Comparison of ENCODE assay signal across 29 cellular contexts in genomic region chr5:179901915-179902762, GRCh38. TPM values are rescaled to one million over a fixed set of nuclear protein-coding genes. Genes with fewer than 3 reads are reported as not detected.
DNase-seq lines count a peak whose midpoint lies in the region; ATAC-seq, FAIRE-seq and TF ChIP-seq lines count a peak whose summit lies in the region.
"Had no signal": no experiment of that assay in that cellular context is flagged by ENCODE, and none has a peak within 500 bp of the region (broad histone marks: within the 10 kb centered on the region; RNA-seq: fewer than 3 reads in every experiment).

No MANE protein-coding gene starts in this region.

- peaks cover 15% of the 10 kb centered on the region for H3K4me1 Mint-ChIP-seq in CD8-positive, alpha-beta T cell (ENCODE audit: low read depth)

- no peaks in the 10 kb centered on the region for H3K27me3 Mint-ChIP-seq in CD8-positive, alpha-beta T cell (ENCODE audit: low read depth)
- H3K27me3 Mint-ChIP-seq: activated CD4-positive, alpha-beta memory T cell treated with anti-CD3 and anti-CD28 coated beads, Interleukin-2, amount 10 ng/mL, durations not matched to agents 7 days and 5 days; activated naive CD8-positive, alpha-beta T cell treated with anti-CD3 and anti-CD28 coated beads, Interleukin-2, amount 50 U/mL, for 24 hours; B cell had no signal

- H3K36me3 Mint-ChIP-seq in CD8-positive, alpha-beta T cell = peaks cover 46% of the 10 kb centered on the region

- no peak overlapping the region for H3K27ac ChIP-seq in CD8-positive, alpha-beta T cell (ENCODE audit: low read depth, low read length)
- H3K27ac ChIP-seq in GM12878 (ENCODE audit: control insufficient read depth, insufficient read depth) = no peak overlapping the region
- no peak overlapping the region for H3K27ac ChIP-seq in kidney (ENCODE audit: low read depth in 2 of 2, low read length in 2 of 2)
- peak overlapping the region; percentile 8 to 81 (median 74) for H3K27ac ChIP-seq in gastrocnemius medialis
- H3K27ac ChIP-seq: body of pancreas, heart right ventricle, prostate gland, tibial artery had no signal

- WGBS in GM12878 (ENCODE audit: insufficient coverage, insufficient replicate concordance, low lambda C conversion rate, missing lambda C conversion rate) = 99% methylated on average over 15 of the region's 15 CpGs

- DNase-seq in CD8-positive, alpha-beta T cell = no peak
- no peak for DNase-seq in GM12878 (ENCODE audit: low read depth, low spot score)
- peak; percentile 64 for DNase-seq in kidney
- no peak for DNase-seq in gastrocnemius medialis
- DNase-seq in omental fat pad (ENCODE audit: low spot score) = no peak
- no peak for DNase-seq in activated effector memory CD4-positive, alpha-beta T cell treated with anti-CD3 and anti-CD28 coated beads, Interleukin-2, amount 50 U/mL, for 16 hours
- DNase-seq: activated CD4-positive, alpha-beta memory T cell treated with anti-CD3 and anti-CD28 coated beads, Interleukin-2, amount 10 ng/mL, durations not matched to agents 7 days and 5 days; activated CD4-positive, CD25-positive, alpha-beta regulatory T cell treated with anti-CD3 and anti-CD28 coated beads, Interleukin-2, amount 50 U/mL, for 72 hours; activated naive CD8-positive, alpha-beta T cell treated with anti-CD3 and anti-CD28 coated beads, Interleukin-2, amount 50 U/mL, for 24 hours; body of pancreas; DMS153; effector CD8-positive, alpha-beta T cell; foreskin fibroblast; heart right ventricle; KBM-7; NCI-H1417 treated with DMSO at 0.1 percent for 48 hours; NCI-H2081 treated with DMSO at 0.1 percent for 48 hours; NCI-H226; NCI-H748 treated with DMSO at 0.1 percent for 48 hours; stimulated activated naive CD8-positive, alpha-beta T cell treated with anti-CD3 and anti-CD28 coated beads, Interleukin-15, Interleukin-2, amounts not matched to agents 100 U/mL and 50 U/mL, for 24 hours; T-helper 1 cell; tibial artery had no signal

- H3K9me3 ChIP-seq in CD8-positive, alpha-beta T cell (ENCODE audit: low read length) = no peaks in the 10 kb centered on the region
- no peaks in the 10 kb centered on the region for H3K9me3 ChIP-seq in GM12878 (replicated peaks; ENCODE audit: control insufficient read depth, insufficient read depth, low read length)
- H3K9me3 ChIP-seq in kidney (ENCODE audit: control insufficient read depth in 1 of 2, low read length in 2 of 2) = no peaks in the 10 kb centered on the region
- no peaks in the 10 kb centered on the region for H3K9me3 ChIP-seq in gastrocnemius medialis
- H3K9me3 ChIP-seq: body of pancreas, HAP-1, heart right ventricle, prostate gland, tibial artery had no signal

- TF ChIP-seq EP300 in GM12878 (IDR thresholded peaks at IDR 0.05; ENCODE audit: borderline replicate concordance in 1 of 2, control insufficient read depth in 1 of 2, low read depth in 2 of 2, low read length in 2 of 2) = no peak

- TF ChIP-seq RAD21 in GM12878 (IDR thresholded peaks at IDR 0.05; ENCODE audit: insufficient read depth, low read depth, low read length) = no peak

- SMC1A ChIA-PET in GM12878 (lab: Charles Lee; ENCODE audit: uncharacterized antibody, unreplicated experiment) = no interaction called here

- CTCF ChIA-PET in CD8-positive, alpha-beta T cell (lab: Charles Lee) = interaction anchor here (0.9 to 1.1 kb wide), 2 partner anchors 12 to 100 kb away, joined by 3 to 4 read pairs; no protein-coding TSS in a partner anchor
- CTCF ChIA-PET in GM12878 (lab: Yijun Ruan, JAX) = no interaction called here

- no peaks in the 10 kb centered on the region for H4K20me1 ChIP-seq in GM12878 (ENCODE audit: control insufficient read depth, insufficient read depth)

- TF ChIP-seq POLR2A in GM12878 (IDR thresholded peaks at IDR 0.05; ENCODE audit: low read depth, low read length) = peak; percentile 19; the same call in 1 of the 2 replicates
- no peak for TF ChIP-seq POLR2A in gastrocnemius medialis (IDR thresholded peaks at IDR 0.05)

- BruUV-seq in GM12878 (replicated peaks; lab: Mats Ljungman, UMichigan) = no TSS peak

- H3K4me2 ChIP-seq in GM12878 (ENCODE audit: control insufficient read depth, insufficient read depth) = no peak overlapping the region

- H3K79me2 ChIP-seq in GM12878 (ENCODE audit: control insufficient read depth, insufficient read depth, low read length) = peaks cover 16% of the 10 kb centered on the region

- POLR2A ChIA-PET in CD8-positive, alpha-beta T cell (lab: Charles Lee) = interaction anchor here (1.0 to 1.1 kb wide), 2 partner anchors 14 to 100 kb away, joined by 3 read pairs; no protein-coding TSS in a partner anchor
- POLR2A ChIA-PET in GM12878 (lab: Charles Lee) = no interaction called here

- no peak overlapping the region for H2AFZ ChIP-seq in GM12878 (ENCODE audit: control insufficient read depth, low read depth, low read length)

- H3K4me1 ChIP-seq in CD8-positive, alpha-beta T cell (ENCODE audit: insufficient read depth, low read length) = peaks cover 9% of the 10 kb centered on the region
- peaks cover 8% of the 10 kb centered on the region for H3K4me1 ChIP-seq in GM12878 (ENCODE audit: control insufficient read depth, insufficient read depth, low read length)
- H3K4me1 ChIP-seq in kidney (ENCODE audit: control insufficient read depth in 1 of 2, insufficient read depth in 1 of 2, low read depth in 1 of 2, low read length in 2 of 2) = peaks cover 0 to 3% of the 10 kb centered on the region in 2 donors
- H3K4me1 ChIP-seq in gastrocnemius medialis = peaks cover 24 to 36% of the 10 kb centered on the region in 2 donors

- H3K9ac ChIP-seq in GM12878 (ENCODE audit: control insufficient read depth, insufficient read depth, low read length) = no peak overlapping the region
- no peak overlapping the region for H3K9ac ChIP-seq in kidney (ENCODE audit: low read length in 2 of 2)

- intact Hi-C loops in CD8-positive, alpha-beta T cell (cut with DNase I, micrococcal nuclease) = loop anchor here (10.0 kb wide), 2 partner anchors 167 to 227 kb away; partner anchors contain the start of gene MAML1 (in 1 of the 2)
- intact Hi-C loops in GM12878 (cut with micrococcal nuclease; ENCODE audit: unreplicated experiment) = no loop called here
- intact Hi-C loops in kidney (cut with DNase I) = no loop called here
- intact Hi-C loops in gastrocnemius medialis (cut with DNase I; ENCODE audit: low total_unique reads) = loop anchor here (2.0 kb wide), 1 partner anchor 15 kb away; no protein-coding TSS in a partner anchor

- RAD21 ChIA-PET in GM12878 (lab: Charles Lee; ENCODE audit: unreplicated experiment) = interaction anchor here (0.8 kb wide), 1 partner anchor 100 kb away, joined by 3 read pairs; no protein-coding TSS in a partner anchor

- TF ChIP-seq CTCF in CD8-positive, alpha-beta T cell (IDR thresholded peaks at IDR 0.05) = no peak
- no peak for TF ChIP-seq CTCF in GM12878 (IDR thresholded peaks at IDR 0.05 in 2 of 3, conservative IDR thresholded peaks at IDR 0.05 in 1 of 3; ENCODE audit: control insufficient read depth in 2 of 3, extremely low read depth in 1 of 3, insufficient read depth in 1 of 3, low read depth in 3 of 3, low read length in 3 of 3)
- TF ChIP-seq CTCF in kidney (IDR thresholded peaks at IDR 0.05; ENCODE audit: borderline replicate concordance, extremely low read depth, insufficient read depth) = no peak
- TF ChIP-seq CTCF in gastrocnemius medialis (IDR thresholded peaks at IDR 0.05 in 4 of 5, conservative IDR thresholded peaks at IDR 0.05 in 1 of 5) = no peak
- TF ChIP-seq CTCF in omental fat pad (IDR thresholded peaks at IDR 0.05) = no peak

- FAIRE-seq in GM12878 (lab: Jason Lieb, UNC) = no peak
- no peak for FAIRE-seq in kidney (lab: Jason Lieb, UNC)
- FAIRE-seq: GM19239, RCC 7860 had no signal

- in situ Hi-C loops in GM12878 (cut with MboI) = no loop called here
- in situ Hi-C loops in gastrocnemius medialis (cut with MboI; ENCODE audit: low sequenced_read_pairs in 4 of 4) = loop anchor here in 2 of 4 donors (10.0 to 25.0 kb wide), 2 partner anchors 97 to 185 kb away; partner anchors contain the start of gene MGAT4B (in 1 of the 2)

- no peak overlapping the region for H3K4me3 Mint-ChIP-seq in CD8-positive, alpha-beta T cell
- H3K4me3 Mint-ChIP-seq: activated CD4-positive, alpha-beta memory T cell treated with anti-CD3 and anti-CD28 coated beads, Interleukin-2, amount 10 ng/mL, durations not matched to agents 7 days and 5 days; activated naive CD8-positive, alpha-beta T cell treated with anti-CD3 and anti-CD28 coated beads, Interleukin-2, amount 50 U/mL, for 24 hours; B cell had no signal

- H3K27me3 ChIP-seq in CD8-positive, alpha-beta T cell (ENCODE audit: insufficient read depth, low read length) = no peaks in the 10 kb centered on the region
- H3K27me3 ChIP-seq in GM12878 (replicated peaks in 1 of 2; ENCODE audit: control insufficient read depth in 2 of 2, insufficient read depth in 2 of 2, low read length in 1 of 2) (no peaks in the 10 kb centered on the region), gastrocnemius medialis (no peaks in the 10 kb centered on the region)
- H3K27me3 ChIP-seq: body of pancreas, heart right ventricle, tibial artery had no signal

- peaks cover 6% of the 10 kb centered on the region for H3K36me3 ChIP-seq in CD8-positive, alpha-beta T cell (ENCODE audit: insufficient read depth, low read length)
- peaks cover 8 to 23% of the 10 kb centered on the region in 2 experiments for H3K36me3 ChIP-seq in GM12878 (ENCODE audit: control insufficient read depth in 2 of 2, insufficient read depth in 2 of 2, low read length in 1 of 2)
- H3K36me3 ChIP-seq in kidney (ENCODE audit: control insufficient read depth in 1 of 2, insufficient read depth in 2 of 2, low read length in 2 of 2) = peaks cover 17 to 24% of the 10 kb centered on the region in 2 donors
- H3K36me3 ChIP-seq in gastrocnemius medialis = peaks cover 0 to 34% of the 10 kb centered on the region in 2 donors

- peak overlapping the region; percentile 4 for H3K27ac Mint-ChIP-seq in CD8-positive, alpha-beta T cell
- H3K27ac Mint-ChIP-seq: activated CD4-positive, alpha-beta memory T cell treated with anti-CD3 and anti-CD28 coated beads, Interleukin-2, amount 10 ng/mL, durations not matched to agents 7 days and 5 days; activated naive CD8-positive, alpha-beta T cell treated with anti-CD3 and anti-CD28 coated beads, Interleukin-2, amount 50 U/mL, for 24 hours; B cell had no signal

- H3K4me3 ChIP-seq in CD8-positive, alpha-beta T cell (ENCODE audit: low read depth, low read length) = no peak overlapping the region
- H3K4me3 ChIP-seq in GM12878 = no peak overlapping the region
- no peak overlapping the region for H3K4me3 ChIP-seq in kidney (ENCODE audit: low read length in 2 of 2)
- no peak overlapping the region for H3K4me3 ChIP-seq in gastrocnemius medialis
- H3K4me3 ChIP-seq: body of pancreas, HAP-1, heart right ventricle, prostate gland, tibial artery had no signal

- ATAC-seq in CD8-positive, alpha-beta T cell = no peak
- no peak for ATAC-seq in GM12878
- ATAC-seq in gastrocnemius medialis = peak in 1 of 2 donors; percentile 37
- ATAC-seq in GM18867 (IDR thresholded peaks at IDR 0.05; ENCODE audit: unreplicated experiment) = no peak
- ATAC-seq in HG03135 (IDR thresholded peaks at IDR 0.05; ENCODE audit: unreplicated experiment) = no peak
- no peak for ATAC-seq in omental fat pad (ENCODE audit: low FRiP score)
- ATAC-seq: activated naive CD8-positive, alpha-beta T cell treated with anti-CD3 and anti-CD28 coated beads, Interleukin-2, amount 50 U/mL, for 24 hours; body of pancreas; stimulated activated naive CD8-positive, alpha-beta T cell treated with anti-CD3 and anti-CD28 coated beads, Interleukin-15, Interleukin-2, amounts not matched to agents 100 U/mL and 50 U/mL, for 24 hours had no signal

- H3K9me3 Mint-ChIP-seq in CD8-positive, alpha-beta T cell = no peaks in the 10 kb centered on the region
- H3K9me3 Mint-ChIP-seq: activated CD4-positive, alpha-beta memory T cell treated with anti-CD3 and anti-CD28 coated beads, Interleukin-2, amount 10 ng/mL, durations not matched to agents 7 days and 5 days; activated naive CD8-positive, alpha-beta T cell treated with anti-CD3 and anti-CD28 coated beads, Interleukin-2, amount 50 U/mL, for 24 hours had no signal

RNA-seq across cellular contexts. Expression of gene TBC1D9B, which starts 5.6 kb away (rescaled TPM):
- 10 to 100 TPM; 39.7 to 48.1 TPM for total RNA-seq in CD8-positive, alpha-beta T cell
- 235 and 272 TPM in 2 replicates for total RNA-seq in GM12878 (2013; cell fraction: nucleolus; rRNA removed)
- total RNA-seq in GM12878 (2014; rRNA removed) (18.9 and 26.4 TPM in 2 replicates), GM12878 (2014; rRNA removed; fragmentation: Illumina TruSeq; extraction: Trizol) (31.0 and 33.1 TPM in 2 replicates), GM12878 (2021) (63.7 and 74.2 TPM in 2 replicates), kidney (117 TPM), gastrocnemius medialis (10 to 100 TPM; 56.1 to 65.9 (median 62.7) TPM), omental fat pad (100 to 1,000 TPM in 2 of 4 donors, 10 to 100 TPM in 2; 85.4 to 114 (median 97.0) TPM)
- polyA plus RNA-seq in GM12878 (2011; ENCODE audit: low read depth) = 23.4 TPM
- polyA plus RNA-seq in GM12878 (2011; rRNA removed) (30.6 and 42.7 TPM in 2 replicates), GM12878 (2014; fragmentation: Illumina TruSeq; extraction: Trizol) (25.4 and 34.2 TPM in 2 replicates), GM12878 (2014; fragmentation: Nextera tagmentation; extraction: Ambion mirVana) (1 to 10 TPM; 4.0 to 8.3 TPM), GM12878 (2014; rRNA removed) (61.6 and 63.0 TPM in 2 replicates), GM12878 (2016; fragmentation: Nextera tagmentation; extraction: Ambion mirVana) (10 to 100 TPM; 34.9 to 36.4 TPM), kidney (ENCODE audit: insufficient read depth, low read depth, low replicate concordance) (49.5 TPM)
- 47.0 and 56.2 TPM in 2 replicates for polyA plus RNA-seq in GM12878 (2011; cell fraction: cytosol; rRNA removed)
- 385 and 407 TPM in 2 replicates for polyA plus RNA-seq in GM12878 (2011; cell fraction: nucleus; rRNA removed)
- polyA plus RNA-seq in GM12878 (2012) = 45.9 and 56.5 TPM in 2 replicates
- 43.5 and 76.1 TPM in 2 replicates for polyA minus RNA-seq in GM12878 (2011; rRNA and poly(A)+ RNA removed)
- 27.5 and 28.4 TPM in 2 replicates for polyA minus RNA-seq in GM12878 (2011; cell fraction: cytosol; rRNA and poly(A)+ RNA removed)
- polyA minus RNA-seq in GM12878 (2011; cell fraction: nucleus; rRNA and poly(A)+ RNA removed) = 81.2 and 102 TPM in 2 replicates

RNA-seq across cellular contexts. Expression of gene MRNIP, which starts 43.5 kb away (rescaled TPM):
- total RNA-seq in CD8-positive, alpha-beta T cell = 10 to 100 TPM; 30.0 to 38.5 TPM
- 156 and 160 TPM in 2 replicates for total RNA-seq in GM12878 (2013; cell fraction: nucleolus; rRNA removed)
- 16.2 and 17.7 TPM in 2 replicates for total RNA-seq in GM12878 (2014; rRNA removed)
- total RNA-seq in GM12878 (2014; rRNA removed; fragmentation: Illumina TruSeq; extraction: Trizol) = 7.8 and 10.5 TPM in 2 replicates
- total RNA-seq in GM12878 (2021) = 13.3 and 17.4 TPM in 2 replicates
- polyA plus RNA-seq in GM12878 (2011; ENCODE audit: low read depth) = 15.8 TPM
- 30.4 and 30.9 TPM in 2 replicates for polyA plus RNA-seq in GM12878 (2011; rRNA removed)
- polyA plus RNA-seq in GM12878 (2011; cell fraction: cytosol; rRNA removed) = 35.9 and 43.8 TPM in 2 replicates
- 161 and 182 TPM in 2 replicates for polyA plus RNA-seq in GM12878 (2011; cell fraction: nucleus; rRNA removed)
- polyA plus RNA-seq in GM12878 (2012) = 21.8 and 22.8 TPM in 2 replicates
- polyA plus RNA-seq in GM12878 (2014; fragmentation: Illumina TruSeq; extraction: Trizol) = 9.7 and 12.3 TPM in 2 replicates
- polyA plus RNA-seq in GM12878 (2014; fragmentation: Nextera tagmentation; extraction: Ambion mirVana) = 10 to 100 TPM in 1 of 2 experiments, 1 to 10 TPM in 1; 2.4 to 13.6 TPM
- polyA plus RNA-seq in GM12878 (2014; rRNA removed) = 28.3 and 28.9 TPM in 2 replicates
- polyA plus RNA-seq in GM12878 (2016; fragmentation: Nextera tagmentation; extraction: Ambion mirVana) = 10 to 100 TPM; 10.0 to 12.7 TPM
- polyA minus RNA-seq in GM12878 (2011; rRNA and poly(A)+ RNA removed) = 9.7 and 17.6 TPM in 2 replicates
- polyA minus RNA-seq in GM12878 (2011; cell fraction: cytosol; rRNA and poly(A)+ RNA removed) = 4.4 and 5.6 TPM in 2 replicates
- polyA minus RNA-seq in GM12878 (2011; cell fraction: nucleus; rRNA and poly(A)+ RNA removed) = 15.0 and 23.3 TPM in 2 replicates
- total RNA-seq in kidney = 36.6 TPM
- 25.3 TPM for polyA plus RNA-seq in kidney (ENCODE audit: insufficient read depth, low read depth, low replicate concordance)
- 10 to 100 TPM in 1 of 4 donors, 1 to 10 TPM in 3; 2.9 to 16.1 (median 8.3) TPM for total RNA-seq in gastrocnemius medialis
- total RNA-seq in omental fat pad = 10 to 100 TPM; 15.3 to 26.8 (median 17.7) TPM

Comparison
In these comparisons a context has a peak if more than half of its experiments do, and no peak if none do; other contexts are left out.
1. H3K27ac ChIP-seq: peak in gastrocnemius medialis (4 of 4); none in CD8-positive, alpha-beta T cell (single experiment), GM12878 (single experiment) and kidney (0 of 2).
2. intact Hi-C loops: an anchor here in CD8-positive, alpha-beta T cell (10.0 kb wide) and gastrocnemius medialis (2.0 kb wide); none called in GM12878 and kidney.